In genomic region chr5:179294891-179295777, GRCh38 we compare ENCODE assay signal across 13 cellular contexts. TPM values are rescaled to one million over a fixed set of nuclear protein-coding genes. Genes with fewer than 3 reads are reported as not detected.
A peak's percentile ranks its signal among the peaks of the same experiment; 100 is the strongest.
DNase-seq lines count a peak whose midpoint lies in the region; ATAC-seq, FAIRE-seq and TF ChIP-seq lines count a peak whose summit lies in the region.
"Had no signal": no experiment of that assay in that cellular context is flagged by ENCODE, and none has a peak within 500 bp of the region (broad histone marks: within the 10 kb centered on the region; RNA-seq: fewer than 3 reads in every experiment).

No MANE protein-coding gene starts in this region.

- H4K20me1 ChIP-seq in GM23248 (ENCODE audit: insufficient read depth): no peaks in the 10 kb centered on the region

- H3K9me2 ChIP-seq in GM23248 (ENCODE audit: insufficient read depth): no peaks in the 10 kb centered on the region

- no peaks in the 10 kb centered on the region for H3K36me3 Mint-ChIP-seq in brain
- H3K36me3 Mint-ChIP-seq in mesothelial cell of epicardium: no peaks in the 10 kb centered on the region

- H3K4me3 Mint-ChIP-seq in brain: no peak overlapping the region
- H3K4me3 Mint-ChIP-seq in mesothelial cell of epicardium: no peak overlapping the region
- H3K4me3 Mint-ChIP-seq: activated CD8-positive, alpha-beta T cell treated with anti-CD3 and anti-CD28 coated beads, Interleukin-2, amount 10 ng/mL, durations not matched to agents 7 days and 5 days had no signal

- 49 to 52% methylated on average over 19 of the region's 19 CpGs for WGBS in GM23248 (ENCODE audit: low coverage in 1 of 2, low lambda C conversion rate in 2 of 2, missing lambda C conversion rate in 2 of 2), 2 experiments

- no peak overlapping the region for H3K4me3 ChIP-seq in GM23248
- H3K4me3 ChIP-seq in kidney (ENCODE audit: low read length in 2 of 2): no peak overlapping the region

- H3K4me2 ChIP-seq in GM23248 (ENCODE audit: unreplicated experiment): peak overlapping the region; percentile 3

- 0 out of 2 replicates have a peak, but pooled peaks cover 9% of the 10 kb centered on the region for H3F3A ChIP-seq in GM23248 (ENCODE audit: insufficient read depth)

- DNase-seq in GM23248 (peak; percentile 92), kidney (peak; percentile 51), stromal cell of bone marrow (ENCODE audit: low read depth) (peak; percentile 68), mesothelial cell of epicardium (ENCODE audit: low spot score in 2 of 2, unreplicated experiment in 2 of 2) (no peak)
- DNase-seq in activated naive CD4-positive, alpha-beta T cell treated with Interleukin-2 at 50 U/mL for 16 hours: no peak
- DNase-seq: activated CD8-positive, alpha-beta T cell treated with anti-CD3 and anti-CD28 coated beads, Interleukin-2, amount 10 ng/mL, durations not matched to agents 7 days and 5 days; activated naive CD4-positive, alpha-beta T cell; NCI-H1436 treated with DMSO at 0.1 percent for 48 hours; SHP77 had no signal

- TF ChIP-seq CTCF in brain (conservative IDR thresholded peaks at IDR 0.05): no peak
- TF ChIP-seq CTCF in kidney (IDR thresholded peaks at IDR 0.05; ENCODE audit: borderline replicate concordance, extremely low read depth, insufficient read depth): no peak
- TF ChIP-seq CTCF in mesothelial cell of epicardium (IDR thresholded peaks at IDR 0.05; ENCODE audit: unreplicated experiment): no peak

- H3K9me3 Mint-ChIP-seq in brain: peaks cover 6 to 21% (median 11%) of the 10 kb centered on the region in 5 experiments
- H3K9me3 Mint-ChIP-seq in mesothelial cell of epicardium: peaks cover 9% of the 10 kb centered on the region

- peaks cover 49% of the 10 kb centered on the region for H3K4me1 Mint-ChIP-seq in brain
- H3K4me1 Mint-ChIP-seq in mesothelial cell of epicardium: peaks cover 3% of the 10 kb centered on the region

- H3K9me3 ChIP-seq in GM23248 (ENCODE audit: low read depth) (no peaks in the 10 kb centered on the region), kidney (ENCODE audit: control insufficient read depth in 1 of 2, low read length in 2 of 2) (no peaks in the 10 kb centered on the region)

- H3K27me3 Mint-ChIP-seq in brain: peaks cover 2% of the 10 kb centered on the region
- no peaks in the 10 kb centered on the region for H3K27me3 Mint-ChIP-seq in mesothelial cell of epicardium (ENCODE audit: low read depth)

- ATAC-seq in GM21723 (IDR thresholded peaks at IDR 0.05; ENCODE audit: unreplicated experiment) (no peak), HG03175 (IDR thresholded peaks at IDR 0.05; ENCODE audit: unreplicated experiment) (no peak)
- ATAC-seq: activated CD8-positive, alpha-beta T cell treated with anti-CD3 and anti-CD28 coated beads, Interleukin-2, amount 10 ng/mL, durations not matched to agents 7 days and 5 days had no signal

- H3K4me1 ChIP-seq in GM23248 (ENCODE audit: insufficient read depth) (peaks cover 30% of the 10 kb centered on the region), kidney (ENCODE audit: control insufficient read depth in 1 of 2, insufficient read depth in 1 of 2, low read depth in 1 of 2, low read length in 2 of 2) (no peaks in the 10 kb centered on the region)

- in situ Hi-C loops in GM23248 (cut with MboI): no loop called here

- H3K9ac ChIP-seq in GM23248 (peak overlapping the region; percentile 64), kidney (ENCODE audit: low read length in 2 of 2) (no peak overlapping the region)

- intact Hi-C loops in kidney (cut with DNase I): no loop called here

- H3K27ac ChIP-seq in GM23248 (peak overlapping the region; percentile 76), kidney (ENCODE audit: low read depth in 2 of 2, low read length in 2 of 2) (no peak overlapping the region)

- FAIRE-seq in kidney (lab: Jason Lieb, UNC): no peak
- FAIRE-seq: TTC549 had no signal

- H3K27ac Mint-ChIP-seq in brain (peak overlapping the region in 4 of 5 experiments; percentile 77 to 92 (median 86)), mesothelial cell of epicardium (no peak overlapping the region)
- H3K27ac Mint-ChIP-seq: activated CD8-positive, alpha-beta T cell treated with anti-CD3 and anti-CD28 coated beads, Interleukin-2, amount 10 ng/mL, durations not matched to agents 7 days and 5 days had no signal

- no peaks in the 10 kb centered on the region for H3K36me3 ChIP-seq in GM23248 (ENCODE audit: low read depth)
- no peaks in the 10 kb centered on the region for H3K36me3 ChIP-seq in kidney (ENCODE audit: control insufficient read depth in 1 of 2, insufficient read depth in 2 of 2, low read length in 2 of 2)

- H3K79me2 ChIP-seq in GM23248 (ENCODE audit: insufficient read depth): peaks cover 99% of the 10 kb centered on the region

- no peaks in the 10 kb centered on the region for H3K27me3 ChIP-seq in GM23248 (replicated peaks; ENCODE audit: insufficient read depth)

- H2AFZ ChIP-seq in GM23248: no peak overlapping the region

RNA-seq across cellular contexts. Expression of gene ADAMTS2, which starts 50.1 kb away (rescaled TPM):
- 132 and 141 TPM in 2 replicates for total RNA-seq in GM23248 (2014; rRNA removed; shearing (Covaris generic))
- 61.3 and 62.0 TPM in 2 replicates for polyA plus RNA-seq in GM23248 (2016; fragmentation: Nextera tagmentation; extraction: Ambion mirVana)
- polyA plus RNA-seq in brain (ENCODE audit: insufficient read depth, low read depth, low replicate concordance): 2.2 TPM
- 13.6 TPM for total RNA-seq in kidney
- 2.0 TPM for polyA plus RNA-seq in kidney (ENCODE audit: insufficient read depth, low read depth, low replicate concordance)
- 8.2 to 10.5 TPM (median 9.5 TPM) in 3 replicates for total RNA-seq in mesothelial cell of epicardium
- total RNA-seq: activated CD8-positive, alpha-beta T cell treated with anti-CD3 and anti-CD28 coated beads, Interleukin-2, amount 10 ng/mL, durations not matched to agents 7 days and 5 days had no signal

Comparison
In these comparisons a context has a peak if more than half of its experiments do, and no peak if none do; other contexts are left out.
1. DNase-seq: peak in GM23248 (single experiment), kidney (single experiment) and stromal cell of bone marrow (single experiment); none in mesothelial cell of epicardium (0 of 2) and activated naive CD4-positive, alpha-beta T cell treated with Interleukin-2 at 50 U/mL for 16 hours (single experiment).